Comparison of ENCODE assay signal across 8 cellular contexts in genomic region chr19:1672038-1672768, GRCh38. TPM values are rescaled to one million over a fixed set of nuclear protein-coding genes. Genes with fewer than 3 reads are reported as not detected.
DNase-seq lines count a peak whose midpoint lies in the region; ATAC-seq and TF ChIP-seq lines count a peak whose summit lies in the region.

No MANE protein-coding gene starts in this region.

- intact Hi-C loops in CD14-positive monocyte (cut with micrococcal nuclease): loop anchor here (5.0 kb wide), 1 partner anchor 125 kb away; no protein-coding TSS in a partner anchor

- WGBS in lung, 2 donors: 5 to 9% methylated on average over 48 to 57 of the region's 57 CpGs
- 7% methylated on average over 57 of the region's 57 CpGs for WGBS in thymus

- H3K4me3 Mint-ChIP-seq in CD14-positive monocyte: peak overlapping the region; percentile 31 to 53

- peaks cover 97% of the 10 kb centered on the region for H3K27me3 ChIP-seq in HUES6 (ENCODE audit: control insufficient read depth, insufficient read depth, low read length)
- peaks cover 11% of the 10 kb centered on the region for H3K27me3 ChIP-seq in lung (ENCODE audit: control insufficient read depth, insufficient read depth)
- peaks cover 63% of the 10 kb centered on the region for H3K27me3 ChIP-seq in thymus (ENCODE audit: control insufficient read depth, insufficient read depth)

- H3K4me3 ChIP-seq in HUES6 (ENCODE audit: low read depth, low read length) (peak overlapping the region; percentile 57), coronary artery (peak overlapping the region; percentile 44), lung (no peak overlapping the region), thymus (ENCODE audit: low read length) (peak overlapping the region; percentile 25)

- H3K9ac ChIP-seq in HUES6 (ENCODE audit: low read length): no peak overlapping the region

- ATAC-seq in lung (ENCODE audit: insufficient read depth, low FRiP score) (peak; percentile 50), GM18520 (IDR thresholded peaks at IDR 0.05; ENCODE audit: unreplicated experiment) (no peak)

- H3K36me3 Mint-ChIP-seq in CD14-positive monocyte: peaks cover 0 to 4% of the 10 kb centered on the region in 2 donors

- DNase-seq in CD14-positive monocyte (ENCODE audit: low spot score) (no peak), coronary artery (ENCODE audit: low spot score) (no peak), lung (ENCODE audit: low spot score) (no peak), putamen (ENCODE audit: low spot score) (no peak)
- peak; percentile 75 for DNase-seq in activated CD4-positive, CD25-positive, alpha-beta regulatory T cell treated with anti-CD3 and anti-CD28 coated beads, Interleukin-2, amount 50 U/mL, for 72 hours

- no peaks in the 10 kb centered on the region for H3K9me3 ChIP-seq in HUES6 (ENCODE audit: control insufficient read depth, insufficient read depth, low read depth, low read length)
- H3K9me3 ChIP-seq in lung (ENCODE audit: control insufficient read depth in 2 of 2, insufficient read depth in 1 of 2, low read length in 1 of 2): peaks cover 0 to 7% of the 10 kb centered on the region in 2 donors
- no peaks in the 10 kb centered on the region for H3K9me3 ChIP-seq in thymus (ENCODE audit: control insufficient read depth)

- H3K4me1 ChIP-seq in HUES6 (ENCODE audit: control insufficient read depth, insufficient read depth, low read length) (peaks cover 15% of the 10 kb centered on the region), lung (ENCODE audit: control insufficient read depth in 2 of 2, insufficient read depth in 2 of 2, low read length in 2 of 2) (no peaks in the 10 kb centered on the region), thymus (ENCODE audit: control insufficient read depth, insufficient read depth, low read length) (peaks cover 15% of the 10 kb centered on the region)

- H3K27ac Mint-ChIP-seq in CD14-positive monocyte: no peak overlapping the region

- peaks cover 18% of the 10 kb centered on the region for H3K4me1 Mint-ChIP-seq in CD14-positive monocyte

- H3K27me3 Mint-ChIP-seq in CD14-positive monocyte (ENCODE audit: low read depth in 3 of 3): peaks cover 64 to 93% (median 64%) of the 10 kb centered on the region in 3 donors

- H3K9me3 Mint-ChIP-seq in CD14-positive monocyte: peaks cover 0 to 20% (median 1%) of the 10 kb centered on the region in 7 donors

- H3K36me3 ChIP-seq in HUES6 (ENCODE audit: control insufficient read depth, insufficient read depth, low read length) (no peaks in the 10 kb centered on the region), lung (ENCODE audit: control insufficient read depth in 2 of 2, insufficient read depth in 2 of 2, low read length in 2 of 2) (no peaks in the 10 kb centered on the region), thymus (ENCODE audit: control insufficient read depth, insufficient read depth) (no peaks in the 10 kb centered on the region)

- H3K27ac ChIP-seq in HUES6 (ENCODE audit: low read depth, low read length) (no peak overlapping the region), coronary artery (no peak overlapping the region), lung (ENCODE audit: low read depth in 1 of 2, low read length in 1 of 2) (no peak overlapping the region), thymus (ENCODE audit: low read depth) (no peak overlapping the region)

- peak; percentile 98 for TF ChIP-seq CTCF in CD14-positive monocyte (IDR thresholded peaks at IDR 0.05)
- peak; percentile 74 for TF ChIP-seq CTCF in coronary artery (IDR thresholded peaks at IDR 0.05)
- no peak for TF ChIP-seq CTCF in lung (IDR thresholded peaks at IDR 0.05; ENCODE audit: control extremely low read depth, extremely low read depth)

RNA-seq across cellular contexts. Expression of gene TCF3, which starts 19.8 kb away (rescaled TPM):
- polyA plus RNA-seq in CD14-positive monocyte: 1 to 10 TPM; 2.4 to 3.3 TPM
- 10 to 100 TPM; 50.2 to 58.1 TPM for total RNA-seq in lung
- 10 to 100 TPM; 36.9 to 40.1 TPM for polyA plus RNA-seq in lung
- 81.2 TPM for polyA plus RNA-seq in thymus

Comparison
In these comparisons a context has a peak if more than half of its experiments do, and no peak if none do; other contexts are left out.
1. RNA of gene TCF3, which starts 19.8 kb away (polyA plus RNA-seq): 81.2 TPM in thymus (single experiment) and 36.9 to 40.1 TPM in lung; 2.4 to 3.3 TPM in CD14-positive monocyte; every median in the first group is over 4 times any median in the second.